In the genomic region with DNA sequence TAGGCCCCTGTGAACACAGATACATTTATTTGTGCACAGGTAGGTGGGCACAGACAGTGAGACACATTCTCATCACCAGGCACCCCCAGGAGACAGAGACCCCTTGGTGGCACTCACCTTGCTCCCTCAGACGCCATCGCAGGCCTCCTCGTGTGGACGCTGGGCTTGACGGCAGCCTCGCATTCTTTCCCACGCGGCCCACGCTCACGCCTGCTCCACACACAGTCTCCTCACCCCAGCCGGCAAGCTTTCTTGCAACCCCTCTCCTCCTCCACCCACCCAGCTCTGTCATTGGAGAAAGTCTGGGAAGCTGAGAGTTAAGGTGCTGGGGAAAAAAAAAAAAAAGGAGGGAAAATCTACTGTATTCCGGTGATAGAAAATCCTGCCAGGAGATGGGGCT, we compare ENCODE assay signal across 24 cellular contexts. TPM values are rescaled to one million over a fixed set of nuclear protein-coding genes. Genes with fewer than 3 reads are reported as not detected.
DNase-seq lines count a peak whose midpoint lies in the region; ATAC-seq and TF ChIP-seq lines count a peak whose summit lies in the region.
"Had no signal": no experiment of that assay in that cellular context is flagged by ENCODE, and none has a peak within 500 bp of the region (broad histone marks: within the 10 kb centered on the region; RNA-seq: fewer than 3 reads in every experiment).

No MANE protein-coding gene starts in this region.

- H3K27ac Mint-ChIP-seq in HFFc6: peak overlapping the region; percentile 100
- H3K27ac Mint-ChIP-seq in chondrocyte (ENCODE audit: unreplicated experiment): peak overlapping the region; percentile 99
- peak overlapping the region; percentile 56 to 86 (median 80) for H3K27ac Mint-ChIP-seq in nephron
- H3K27ac Mint-ChIP-seq: activated B cell treated with CpG ODN at 0.5 μM for 24 hours; activated CD4-positive, alpha-beta memory T cell treated with anti-CD3 and anti-CD28 coated beads, Interleukin-2, amount 10 ng/mL, durations not matched to agents 7 days and 5 days; B cell had no signal

- H3K9me3 ChIP-seq in thoracic aorta: no peaks in the 10 kb centered on the region
- H3K9me3 ChIP-seq: esophagus muscularis mucosa, mucosa of descending colon, thyroid gland had no signal

- H3K27me3 Mint-ChIP-seq in HFFc6 (ENCODE audit: insufficient read depth) (peaks cover 80% of the 10 kb centered on the region), chondrocyte (ENCODE audit: low read depth) (no peaks in the 10 kb centered on the region), nephron (ENCODE audit: low read depth) (peaks cover 14% of the 10 kb centered on the region)
- H3K27me3 Mint-ChIP-seq: activated B cell treated with CpG ODN at 0.5 μM for 24 hours, B cell had no signal

- in situ Hi-C loops in G401 (cut with HindIII; ENCODE audit: low sequenced_read_pairs): no loop called here

- TF ChIP-seq CTCF in HFFc6 (IDR thresholded peaks at IDR 0.05) (no peak), chondrocyte (IDR thresholded peaks at IDR 0.05) (no peak), nephron (IDR thresholded peaks at IDR 0.05; ENCODE audit: unreplicated experiment in 3 of 3) (no peak), thoracic aorta (IDR thresholded peaks at IDR 0.05) (no peak)

- no peaks in the 10 kb centered on the region for H3K36me3 ChIP-seq in thoracic aorta
- H3K36me3 ChIP-seq: thyroid gland had no signal

- ATAC-seq in thoracic aorta (ENCODE audit: insufficient number of reproducible peaks, low FRiP score, low read depth): no peak
- no peak for ATAC-seq in GM18867 (IDR thresholded peaks at IDR 0.05; ENCODE audit: unreplicated experiment)
- ATAC-seq: left ventricle myocardium superior, mucosa of descending colon had no signal

- DNase-seq in HFFc6 (no peak), chondrocyte (ENCODE audit: low spot score) (peak; percentile 79), thoracic aorta (ENCODE audit: low spot score) (no peak), G401 (ENCODE audit: low spot score) (no peak), NCI-H2171 treated with DMSO at 0.1 percent for 48 hours (lab: John Stamatoyannopoulos, UW) (no peak)
- DNase-seq: activated B cell treated with CpG ODN at 0.5 μM for 24 hours; activated CD4-positive, alpha-beta memory T cell treated with anti-CD3 and anti-CD28 coated beads, Interleukin-2, amount 10 ng/mL, durations not matched to agents 7 days and 5 days; cerebellar nuclear complex; COR-L47; effector CD8-positive, alpha-beta T cell; H9; Karpas-422; left ventricle myocardium superior; mucosa of descending colon; NCI-H1048; NCI-H1930; T1000; thyroid gland had no signal

- H3K4me1 ChIP-seq in thoracic aorta (ENCODE audit: control insufficient read depth in 1 of 2, low read depth in 2 of 2): peaks cover 34 to 58% of the 10 kb centered on the region in 2 donors

- peaks cover 98% of the 10 kb centered on the region for H3K4me1 Mint-ChIP-seq in HFFc6 (ENCODE audit: low read depth)
- peaks cover 96% of the 10 kb centered on the region for H3K4me1 Mint-ChIP-seq in chondrocyte (ENCODE audit: low read depth)
- H3K4me1 Mint-ChIP-seq in nephron: peaks cover 83% of the 10 kb centered on the region

- H3K4me3 Mint-ChIP-seq in HFFc6 (peak overlapping the region; percentile 50; the same call in 1 of the 2 replicates), chondrocyte (ENCODE audit: unreplicated experiment) (peak overlapping the region; percentile 29), nephron (no peak overlapping the region)
- H3K4me3 Mint-ChIP-seq: activated B cell treated with CpG ODN at 0.5 μM for 24 hours; activated CD4-positive, alpha-beta memory T cell treated with anti-CD3 and anti-CD28 coated beads, Interleukin-2, amount 10 ng/mL, durations not matched to agents 7 days and 5 days; B cell; H9 had no signal

- H3K4me3 ChIP-seq in thoracic aorta: no peak overlapping the region
- H3K4me3 ChIP-seq: mucosa of descending colon, thyroid gland had no signal

- H3K36me3 Mint-ChIP-seq in HFFc6 (ENCODE audit: low read depth): peaks cover 56% of the 10 kb centered on the region
- peaks cover 27% of the 10 kb centered on the region for H3K36me3 Mint-ChIP-seq in chondrocyte (ENCODE audit: low read depth)
- H3K36me3 Mint-ChIP-seq in nephron (ENCODE audit: low read depth): peaks cover 10% of the 10 kb centered on the region

- peaks cover 13% of the 10 kb centered on the region for H3K9me3 Mint-ChIP-seq in HFFc6
- H3K9me3 Mint-ChIP-seq in chondrocyte (ENCODE audit: low read depth): no peaks in the 10 kb centered on the region
- no peaks in the 10 kb centered on the region for H3K9me3 Mint-ChIP-seq in nephron
- H3K9me3 Mint-ChIP-seq: activated B cell treated with CpG ODN at 0.5 μM for 24 hours; activated CD4-positive, alpha-beta memory T cell treated with anti-CD3 and anti-CD28 coated beads, Interleukin-2, amount 10 ng/mL, durations not matched to agents 7 days and 5 days; H9 had no signal

- no peaks in the 10 kb centered on the region for H3K27me3 ChIP-seq in thoracic aorta (replicated peaks; ENCODE audit: insufficient read depth)
- H3K27me3 ChIP-seq: esophagus muscularis mucosa, thyroid gland had no signal

- H3K27ac ChIP-seq in thoracic aorta: peak overlapping the region; percentile 45 to 86
- H3K27ac ChIP-seq: thyroid gland had no signal

RNA-seq across cellular contexts. Expression of gene SGCA, which starts 14.8 kb away (rescaled TPM):
- under 1 TPM; 0.28 to 0.91 (median 0.76) TPM for total RNA-seq in HFFc6 (2021; fragmentation: NEBNext Ultra II Directional; extraction: Animal tissue kit (Norgen Biotek cat#: 25700))
- total RNA-seq in chondrocyte: 0.85 to 5.5 TPM (median 1.3 TPM) in 3 replicates
- total RNA-seq in thoracic aorta: 100 to 1,000 TPM in 1 of 2 donors, 10 to 100 TPM in 1; 95.5 to 158 TPM
- total RNA-seq in G401 (2014; rRNA removed; shearing (Covaris generic)): 19.0 and 49.0 TPM in 2 replicates
- total RNA-seq: NCI-H460, RPMI7951 had no signal

RNA-seq across cellular contexts. Expression of gene COL1A1, which starts 20.8 kb away (rescaled TPM):
- total RNA-seq in HFFc6 (2021; fragmentation: NEBNext Ultra II Directional; extraction: Animal tissue kit (Norgen Biotek cat#: 25700)): 1,000 to 10,000 TPM; 4,948 to 7,804 (median 5,240) TPM
- total RNA-seq in chondrocyte: 34,852 to 36,120 TPM (median 35,333 TPM) in 3 replicates
- total RNA-seq in thoracic aorta: 100 to 1,000 TPM; 261 to 270 TPM
- 72.4 and 86.8 TPM in 2 replicates for total RNA-seq in G401 (2014; rRNA removed; shearing (Covaris generic))

RNA-seq across cellular contexts. Expression of gene PPP1R9B, which starts 30.1 kb away (rescaled TPM):
- total RNA-seq in HFFc6 (2021; fragmentation: NEBNext Ultra II Directional; extraction: Animal tissue kit (Norgen Biotek cat#: 25700)): 10 to 100 TPM; 66.4 to 78.5 (median 68.7) TPM
- total RNA-seq in chondrocyte (75.4 to 84.2 TPM (median 79.3 TPM) in 3 replicates), thoracic aorta (10 to 100 TPM; 53.3 to 67.1 TPM)
- total RNA-seq in G401 (2014; rRNA removed; shearing (Covaris generic)): 49.7 and 59.6 TPM in 2 replicates

RNA-seq across cellular contexts. Expression of gene SAMD14, which starts 50.6 kb away (rescaled TPM):
- 10 to 100 TPM in 4 of 6 experiments, 1 to 10 TPM in 2; 4.3 to 14.1 (median 11.4) TPM for total RNA-seq in HFFc6 (2021; fragmentation: NEBNext Ultra II Directional; extraction: Animal tissue kit (Norgen Biotek cat#: 25700))
- 26.0 to 29.4 TPM (median 27.6 TPM) in 3 replicates for total RNA-seq in chondrocyte
- total RNA-seq in thoracic aorta: 10 to 100 TPM in 1 of 2 donors, 1 to 10 TPM in 1; 9.7 to 11.5 TPM
- 7.5 and 8.4 TPM in 2 replicates for total RNA-seq in G401 (2014; rRNA removed; shearing (Covaris generic))
- total RNA-seq: NCI-H460 had no signal

Comparison
In these comparisons a context has a peak if more than half of its experiments do, and no peak if none do; other contexts are left out.
1. H3K4me3 Mint-ChIP-seq: peak in HFFc6 (single experiment) and chondrocyte (single experiment); none in nephron (0 of 3).
2. RNA of gene COL1A1, which starts 20.8 kb away (total RNA-seq): 34,852 to 36,120 TPM in chondrocyte and 4,948 to 7,804 TPM in HFFc6; 261 to 270 TPM in thoracic aorta and 72.4 to 86.8 TPM in G401; every median in the first group is over 10 times any median in the second.
3. Peak in every context shown above with its lines, with median percentiles within 50 percentile points of each other: H3K27ac Mint-ChIP-seq.